8 cellular contexts compared by ENCODE assay signal in genomic region chr9:109817846-109818472, GRCh38. TPM values are rescaled to one million over a fixed set of nuclear protein-coding genes. Genes with fewer than 3 reads are reported as not detected.
DNase-seq lines count a peak whose midpoint lies in the region; ATAC-seq and TF ChIP-seq lines count a peak whose summit lies in the region.

No MANE protein-coding gene starts in this region.

- no peak for ATAC-seq in GM18520 (IDR thresholded peaks at IDR 0.05; ENCODE audit: unreplicated experiment)

- H3K27me3 ChIP-seq in SJSA1 (replicated peaks): no peaks in the 10 kb centered on the region
- no peaks in the 10 kb centered on the region for H3K27me3 ChIP-seq in liver (ENCODE audit: control insufficient read depth in 4 of 4, insufficient read depth in 4 of 4, low read length in 3 of 4)

- H3K9me3 ChIP-seq in SJSA1 (replicated peaks) (no peaks in the 10 kb centered on the region), liver (ENCODE audit: control insufficient read depth in 4 of 4, low read length in 3 of 4) (no peaks in the 10 kb centered on the region)

- DNase-seq in GM03348 (ENCODE audit: low spot score) (peak; percentile 79), HCEC 1CT (peak; percentile 94), NCI-H128 (lab: John Stamatoyannopoulos, UW; ENCODE audit: unreplicated experiment) (peak; percentile 57), SJSA1 (ENCODE audit: low read depth in 1 of 2, low spot score in 2 of 2) (peak; percentile 89 to 95), dedifferentiated amniotic fluid mesenchymal stem cell (ENCODE audit: extremely low spot score) (peak; percentile 97), superior temporal gyrus (ENCODE audit: extremely low spot score) (peak; percentile 96)

- TF ChIP-seq RAD21 in liver (IDR thresholded peaks at IDR 0.05): peak; percentile 96 to 97

- peak; percentile 91 for TF ChIP-seq CTCF in liver (IDR thresholded peaks at IDR 0.05; ENCODE audit: low read depth, low read length, missing input control)

- H3K9ac ChIP-seq in liver (ENCODE audit: low read depth in 1 of 2, low read length in 2 of 2): peak overlapping the region; percentile 38 to 58

- H3K4me3 ChIP-seq in SJSA1 (no peak overlapping the region), liver (ENCODE audit: low read depth in 1 of 3, low read length in 3 of 3) (no peak overlapping the region)

- H3K36me3 ChIP-seq in SJSA1 (no peaks in the 10 kb centered on the region; the same call in 1 of the 2 replicates), liver (ENCODE audit: control insufficient read depth in 4 of 4, insufficient read depth in 3 of 4, low read depth in 1 of 4, low read length in 3 of 4) (no peaks in the 10 kb centered on the region)

- WGBS in liver: 2% methylated on average over 9 of the region's 9 CpGs

- H3K27ac ChIP-seq in SJSA1: peak overlapping the region; percentile 96
- peak overlapping the region; percentile 83 to 92 for H3K27ac ChIP-seq in liver (ENCODE audit: low read depth in 1 of 2, low read length in 2 of 2)

- H3K4me1 ChIP-seq in SJSA1 (replicated peaks): peaks cover 55% of the 10 kb centered on the region
- H3K4me1 ChIP-seq in liver (ENCODE audit: control insufficient read depth in 4 of 4, insufficient read depth in 4 of 4, low read length in 3 of 4): peaks cover 0 to 53% (median 28%) of the 10 kb centered on the region in 4 donors

TF ChIP-seq in liver, 16 proteins besides CTCF, POLR2A, EP300 and RAD21:
- TF ChIP-seq FOXA2 (IDR thresholded peaks at IDR 0.05) (no peak), JUND (IDR thresholded peaks at IDR 0.05) (peak; percentile 93 to 94), HNF4A (conservative IDR thresholded peaks at IDR 0.05) (peak in 1 of 2 donors; percentile 33), YY1 (IDR thresholded peaks at IDR 0.05) (no peak), ZBTB33 (IDR thresholded peaks at IDR 0.05) (no peak), EGR1 (IDR thresholded peaks at IDR 0.05; ENCODE audit: low read depth in 2 of 2) (no peak), FOXA1 (IDR thresholded peaks at IDR 0.05) (no peak), RXRA (IDR thresholded peaks at IDR 0.05) (peak; percentile 35 to 46), GABPA (IDR thresholded peaks at IDR 0.05 in 1 of 2, conservative IDR thresholded peaks at IDR 0.05 in 1 of 2) (no peak), TAF1 (conservative IDR thresholded peaks at IDR 0.05) (no peak)

RNA-seq across cellular contexts. Expression of gene PALM2AKAP2, which starts 38.0 kb away (rescaled TPM):
- total RNA-seq in SJSA1 (2014; rRNA removed; shearing (Covaris generic)): 18.2 and 35.7 TPM in 2 replicates
- total RNA-seq in liver: 10 to 100 TPM in 1 of 2 donors, 1 to 10 TPM in 1; 4.6 to 47.9 TPM
- polyA plus RNA-seq in liver: 1 to 10 TPM; 5.3 to 7.1 TPM
